8 cellular contexts compared by ENCODE assay signal in the genomic region with DNA sequence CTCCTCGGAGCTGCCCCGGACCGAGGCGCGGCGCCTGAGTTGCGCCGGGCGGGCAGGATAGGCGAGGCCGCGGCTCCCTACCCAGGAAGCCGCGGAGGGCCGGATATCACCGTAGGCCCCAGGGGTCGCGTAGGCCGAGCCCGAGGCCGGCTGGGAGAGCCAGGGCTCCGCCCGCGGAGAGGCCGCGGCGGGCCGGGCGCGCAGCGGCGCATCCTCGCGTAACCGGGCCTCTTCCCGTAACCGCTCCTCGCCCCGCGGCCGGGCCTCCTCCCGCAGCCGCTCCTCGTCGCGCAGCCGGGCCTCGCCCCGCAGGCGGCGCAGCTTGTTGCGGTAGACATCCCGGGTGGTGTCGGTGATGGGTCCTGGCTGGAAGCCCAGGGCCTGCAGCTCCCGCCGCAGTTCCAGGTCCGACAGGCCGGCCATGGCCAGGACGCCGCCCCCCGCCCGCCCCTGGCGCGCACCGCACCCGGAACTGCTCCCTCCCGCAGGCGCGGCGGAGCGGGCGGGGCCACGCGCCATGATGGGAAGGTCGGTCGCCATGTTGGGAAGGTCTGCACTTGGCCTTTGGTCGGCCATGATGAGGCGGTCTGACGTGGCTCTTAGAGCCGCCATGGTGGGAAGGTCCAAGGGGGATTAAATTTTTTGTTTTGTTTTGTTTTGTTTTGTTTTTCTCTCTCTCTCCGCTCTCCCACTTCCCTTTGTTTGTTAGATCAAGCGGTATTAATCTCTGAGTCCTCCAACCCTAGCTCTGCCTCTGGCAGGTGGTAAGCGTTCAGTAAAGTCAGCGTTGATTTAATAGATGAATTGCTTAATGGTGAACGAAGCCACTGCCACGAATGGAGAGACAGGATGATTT.
DNase-seq lines count a peak whose midpoint lies in the region; ATAC-seq lines count a peak whose summit lies in the region.

A gene (minus strand): TSS at position 437 of the 856 bp plus-strand sequence. CDS start 14 bp downstream, at position 423.

- DNase-seq in AG08396 (ENCODE audit: low spot score) (peak; percentile 97), NCI-H446 (lab: John Stamatoyannopoulos, UW) (peak; percentile 83 to 93), islet precursor cell (peak; percentile 95)
- DNase-seq in activated CD4-positive, CD25-positive, alpha-beta regulatory T cell treated with anti-CD3 and anti-CD28 coated beads, Interleukin-2, amount 50 U/mL, for 16 hours (ENCODE audit: low read depth, low spot score), result peak; percentile 85
- DNase-seq in central memory CD4-positive, alpha-beta T cell, result peak; percentile 89
- DNase-seq in stimulated activated CD4-positive, alpha-beta T cell treated with anti-CD3 and anti-CD28 coated beads, Interleukin-12 subunit alpha, Interleukin-12 subunit beta, amount 100 ng/mL, for 4 hours, result peak; percentile 90

- peak; percentile 87 for ATAC-seq in GM19023 (IDR thresholded peaks at IDR 0.05; ENCODE audit: unreplicated experiment)
- ATAC-seq in HG03196 (IDR thresholded peaks at IDR 0.05; ENCODE audit: unreplicated experiment), result peak; percentile 89

Comparison
In these comparisons a context has a peak if more than half of its experiments do, and no peak if none do; other contexts are left out.
1. Peak in every context shown above with its lines: DNase-seq and ATAC-seq.